In the genomic region with DNA sequence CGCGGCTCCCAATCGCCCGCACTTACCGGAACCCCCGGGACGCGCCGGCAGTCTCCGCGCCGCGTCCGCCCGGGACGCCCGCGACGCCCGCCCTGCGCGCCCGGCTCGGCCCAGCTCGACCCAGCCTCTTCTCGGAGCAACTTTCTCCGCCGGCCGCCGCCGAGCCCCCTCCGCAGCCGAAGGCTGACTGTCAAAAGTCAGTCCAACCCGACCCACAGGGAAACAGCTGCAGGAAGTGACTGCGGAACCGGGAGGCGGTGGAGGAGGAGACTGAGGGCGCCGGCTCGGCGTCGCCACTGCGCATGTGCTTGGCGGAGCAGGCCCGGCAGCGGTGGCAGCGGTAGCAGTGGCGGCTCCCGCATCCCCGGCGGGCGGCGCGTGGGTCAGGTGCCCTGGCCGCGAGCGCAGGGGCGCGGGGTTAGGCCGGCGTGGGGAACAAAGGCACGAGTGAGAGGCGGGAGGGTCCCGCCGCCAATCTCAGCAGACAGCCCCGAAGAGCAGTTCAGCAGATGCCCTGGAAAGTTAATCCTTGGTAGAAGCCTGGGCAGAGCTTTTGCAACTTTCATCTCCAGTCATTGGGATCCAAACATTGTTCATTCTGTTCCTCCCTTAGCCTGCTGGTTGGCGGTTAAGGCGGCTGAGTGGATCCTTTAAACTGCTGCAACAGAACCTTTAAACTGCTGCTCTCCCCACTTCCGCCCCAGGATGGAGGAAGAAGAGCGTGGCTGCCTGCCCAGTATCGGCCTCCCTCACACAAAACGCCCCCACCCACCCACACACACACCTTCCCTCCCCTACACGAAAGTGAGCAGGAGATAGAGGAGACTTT, we compare ENCODE assay signal across 8 cellular contexts. TPM values are rescaled to one million over a fixed set of nuclear protein-coding genes. Genes with fewer than 3 reads are reported as not detected.
DNase-seq lines count a peak whose midpoint lies in the region; ATAC-seq, FAIRE-seq and TF ChIP-seq lines count a peak whose summit lies in the region.

TSS of gene ZMAT3 (minus strand) at position 241 of the 829 bp plus-strand sequence. CDS start 4,057 bp downstream, outside the sequence.

- no peak for TF ChIP-seq CTCF in Loucy (conservative IDR thresholded peaks at IDR 0.05; ENCODE audit: low read length)
- no peak for TF ChIP-seq CTCF in foreskin keratinocyte (conservative IDR thresholded peaks at IDR 0.05)

- H3K4me1 ChIP-seq in Loucy (ENCODE audit: insufficient read depth, low read length, poor library complexity, severe bottlenecking) (peaks cover 30% of the 10 kb centered on the region), foreskin keratinocyte (peaks cover 17% of the 10 kb centered on the region), neuronal stem cell (ENCODE audit: control insufficient read depth in 2 of 2, insufficient read depth in 1 of 2, low read depth in 1 of 2, low read length in 2 of 2) (peaks cover 0 to 4% of the 10 kb centered on the region in 2 donors)

- H4K91ac ChIP-seq in neuronal stem cell (ENCODE audit: low read depth, low read length, poor library complexity), result no peak within 1 kb of the TSS

- TF ChIP-seq POLR2A in H54 (IDR thresholded peaks at IDR 0.05; ENCODE audit: low read depth, low read length), result peak; percentile 96

- H3K18ac ChIP-seq in neuronal stem cell (ENCODE audit: low read length), result peak within 1 kb of the TSS; percentile 95

- no peaks in the 10 kb centered on the region for H3K36me3 ChIP-seq in Loucy (ENCODE audit: insufficient read depth, low read length)
- H3K36me3 ChIP-seq in neuronal stem cell (replicated peaks in 1 of 2; ENCODE audit: control insufficient read depth in 2 of 2, insufficient read depth in 2 of 2, low read length in 2 of 2), result peaks cover 2 to 13% of the 10 kb centered on the region in 2 donors

- H2BK12ac ChIP-seq in neuronal stem cell (ENCODE audit: low read length), result no peak within 1 kb of the TSS

- no peak within 1 kb of the TSS for H2AK5ac ChIP-seq in neuronal stem cell (ENCODE audit: low read depth, low read length)

- no peak within 1 kb of the TSS for H3K14ac ChIP-seq in neuronal stem cell (ENCODE audit: low read length)

- H3K9ac ChIP-seq in Loucy (ENCODE audit: low read depth, low read length, poor library complexity, severe bottlenecking) (peak within 1 kb of the TSS; percentile 90), neuronal stem cell (ENCODE audit: low read depth, low read length, poor library complexity) (peak within 1 kb of the TSS; percentile 87)

- no peaks in the 10 kb centered on the region for H4K20me1 ChIP-seq in Loucy (ENCODE audit: insufficient read depth, low read length, poor library complexity, severe bottlenecking)

- H3K9me3 ChIP-seq in Loucy (ENCODE audit: insufficient read depth, low read depth, low read length) (no peaks in the 10 kb centered on the region), neuronal stem cell (replicated peaks in 1 of 2; ENCODE audit: control insufficient read depth in 2 of 2, insufficient read depth in 1 of 2, low read depth in 1 of 2, low read length in 2 of 2) (no peaks in the 10 kb centered on the region)

- H3K4ac ChIP-seq in neuronal stem cell (ENCODE audit: low read length), result no peak within 1 kb of the TSS

- no peaks in the 10 kb centered on the region for H3K79me1 ChIP-seq in neuronal stem cell (ENCODE audit: low read depth, low read length)

- peak within 1 kb of the TSS; percentile 88 for H2AFZ ChIP-seq in Loucy (ENCODE audit: low read length)
- peak within 1 kb of the TSS; percentile 98 for H2AFZ ChIP-seq in neuronal stem cell (ENCODE audit: low read length)

- H3K4me2 ChIP-seq in Loucy (ENCODE audit: low read depth, low read length, poor library complexity, severe bottlenecking) (peak within 1 kb of the TSS; percentile 78), neuronal stem cell (ENCODE audit: insufficient read depth, low read length, poor library complexity, severe bottlenecking) (peak within 1 kb of the TSS; percentile 78)

- DNase-seq in ELF-1 (ENCODE audit: low read depth, low spot score), result peak; percentile 88
- peak; percentile 90 for DNase-seq in H54 (ENCODE audit: insufficient read length, low spot score)
- peak; percentile 49 to 74 for DNase-seq in SHP77 (lab: John Stamatoyannopoulos, UW)
- peak; percentile 71 for DNase-seq in activated gamma-delta T cell (lab: John Stamatoyannopoulos, UW)
- peak in 1 of 2 donors; percentile 66 for DNase-seq in foreskin keratinocyte
- DNase-seq in neuronal stem cell (ENCODE audit: low spot score), result peak; percentile 75
- peak; percentile 34 to 90 (median 80) for DNase-seq in substantia nigra (lab: John Stamatoyannopoulos, UW)

- whole genome bisulfite sequencing in neuronal stem cell (ENCODE audit: extremely low coverage in 2 of 2, insufficient read length in 2 of 2, insufficient replicate concordance in 1 of 2), 2 donors, result no CpG with 5 or more reads among the region's 73 CpGs

- peaks cover 30% of the 10 kb centered on the region for H3K79me2 ChIP-seq in Loucy (ENCODE audit: insufficient read depth, low read length)

- H3K4me3 ChIP-seq in Loucy (ENCODE audit: low read length, poor library complexity, severe bottlenecking) (peak within 1 kb of the TSS; percentile 96), neuronal stem cell (ENCODE audit: low read length in 2 of 2) (peak within 1 kb of the TSS; percentile 85 to 96)

- H3K9me2 ChIP-seq in Loucy (replicated peaks; ENCODE audit: low read depth, low read length), result no peaks in the 10 kb centered on the region

- H2BK120ac ChIP-seq in neuronal stem cell (ENCODE audit: low read depth, low read length), result peak within 1 kb of the TSS; percentile 2

- H3K27me3 ChIP-seq in Loucy (ENCODE audit: insufficient read depth, low read length, poor library complexity, severe bottlenecking) (no peaks in the 10 kb centered on the region), foreskin keratinocyte (no peaks in the 10 kb centered on the region), neuronal stem cell (ENCODE audit: control insufficient read depth in 3 of 3, insufficient read depth in 3 of 3, low read depth in 1 of 3, low read length in 3 of 3) (peaks cover 0 to 32% (median 0%) of the 10 kb centered on the region in 3 experiments)

- H4K8ac ChIP-seq in neuronal stem cell (ENCODE audit: low read depth, low read length), result peak within 1 kb of the TSS; percentile 24

- peak within 1 kb of the TSS; percentile 96 for H3K23ac ChIP-seq in neuronal stem cell (ENCODE audit: low read depth, low read length, poor library complexity)

- no peaks in the 10 kb centered on the region for H3F3A ChIP-seq in Loucy (ENCODE audit: low read depth)

- H2BK15ac ChIP-seq in neuronal stem cell (ENCODE audit: low read length), result peak within 1 kb of the TSS; percentile 18

- no peak within 1 kb of the TSS for H2BK5ac ChIP-seq in neuronal stem cell (ENCODE audit: low read length)

- peak; percentile 94 for FAIRE-seq in H54 (lab: Jason Lieb, UNC)

- H3K27ac ChIP-seq in foreskin keratinocyte, result peak within 1 kb of the TSS; percentile 15
- H3K27ac ChIP-seq in neuronal stem cell (replicated peaks; ENCODE audit: low read length), result no peak within 1 kb of the TSS
- H3K27ac ChIP-seq in substantia nigra (ENCODE audit: low read depth, low read length, poor library complexity, severe bottlenecking), result peak within 1 kb of the TSS; percentile 87

- peak; percentile 92 for ATAC-seq in foreskin keratinocyte

RNA-seq across cellular contexts. Expression of gene ZMAT3, which starts in this region (rescaled TPM):
- total RNA-seq in foreskin keratinocyte, result 6.1 and 10.4 TPM in 2 replicates
- 1.5 and 2.5 TPM in 2 replicates for polyA plus RNA-seq in foreskin keratinocyte
- 17.1 TPM for polyA plus RNA-seq in neuronal stem cell (2013, experiment 1 of 2)
- polyA plus RNA-seq in neuronal stem cell (2013, experiment 2 of 2), result 17.8 TPM
